In genomic region chr12:113359939-113360748, GRCh38 we compare ENCODE assay signal across 8 cellular contexts. TPM values are rescaled to one million over a fixed set of nuclear protein-coding genes. Genes with fewer than 3 reads are reported as not detected.
A peak's percentile ranks its signal among the peaks of the same experiment; 100 is the strongest.
DNase-seq lines count a peak whose midpoint lies in the region; ATAC-seq and TF ChIP-seq lines count a peak whose summit lies in the region.

No MANE protein-coding gene starts in this region.

- peak; percentile 30 for TF ChIP-seq CTCF in osteocyte (IDR thresholded peaks at IDR 0.05)

- no peaks in the 10 kb centered on the region for H3K27me3 ChIP-seq in CD4-positive, alpha-beta memory T cell (ENCODE audit: insufficient read depth, low read length)
- H3K27me3 ChIP-seq in MG63: no peaks in the 10 kb centered on the region

- CTCF ChIA-PET in CD4-positive, alpha-beta memory T cell (lab: Charles Lee; ENCODE audit: partially characterized antibody): interaction anchor here (1.4 kb wide), 1 partner anchor 65 kb away, joined by 3 read pairs; no protein-coding TSS in a partner anchor

- ATAC-seq in central memory CD8-positive, alpha-beta T cell (replicated peaks; ENCODE audit: extremely low read depth, poor library complexity, severe bottlenecking): no peak
- no peak for ATAC-seq in HG03378 (IDR thresholded peaks at IDR 0.05; ENCODE audit: unreplicated experiment)
- no peak for ATAC-seq in GM21447 (IDR thresholded peaks at IDR 0.05; ENCODE audit: unreplicated experiment)
- ATAC-seq in HG03175 (IDR thresholded peaks at IDR 0.05; ENCODE audit: unreplicated experiment): no peak

- peaks cover 2 to 7% of the 10 kb centered on the region in 2 donors for H3K36me3 Mint-ChIP-seq in CD4-positive, alpha-beta memory T cell
- H3K36me3 Mint-ChIP-seq in central memory CD8-positive, alpha-beta T cell (ENCODE audit: insufficient read depth): peaks cover 6% of the 10 kb centered on the region
- peaks cover 5% of the 10 kb centered on the region for H3K36me3 Mint-ChIP-seq in osteocyte (ENCODE audit: unreplicated experiment)

- H3K27me3 Mint-ChIP-seq in CD4-positive, alpha-beta memory T cell: no peaks in the 10 kb centered on the region
- H3K27me3 Mint-ChIP-seq in central memory CD8-positive, alpha-beta T cell: no peaks in the 10 kb centered on the region
- no peaks in the 10 kb centered on the region for H3K27me3 Mint-ChIP-seq in osteocyte (ENCODE audit: unreplicated experiment)

- no peaks in the 10 kb centered on the region for H3K36me3 ChIP-seq in CD4-positive, alpha-beta memory T cell (ENCODE audit: insufficient read depth, low read length)
- peaks cover 2% of the 10 kb centered on the region; the same call in 1 of the 2 replicates for H3K36me3 ChIP-seq in MG63

- POLR2A ChIA-PET in CD4-positive, alpha-beta memory T cell (lab: Charles Lee; ENCODE audit: partially characterized antibody): no interaction called here

- DNase-seq in CD4-positive, alpha-beta memory T cell: no peak
- DNase-seq in MG63 (peak; percentile 39), osteocyte (ENCODE audit: extremely low spot score, unreplicated experiment) (no peak), SIG-M5 treated with dmso at 0.1 percent for 504 hours (lab: John Stamatoyannopoulos, UW; ENCODE audit: unreplicated experiment) (no peak)
- DNase-seq in central memory CD8-positive, alpha-beta T cell (ENCODE audit: low spot score in 2 of 2): no peak

- H3K27ac ChIP-seq in CD4-positive, alpha-beta memory T cell (ENCODE audit: low read depth, low read length): no peak overlapping the region

- H3K27ac Mint-ChIP-seq in CD4-positive, alpha-beta memory T cell: peak overlapping the region in 5 of 7 donors; percentile 26 to 91 (median 77)
- H3K27ac Mint-ChIP-seq in central memory CD8-positive, alpha-beta T cell (ENCODE audit: low read depth): peak overlapping the region; percentile 82
- no peak overlapping the region for H3K27ac Mint-ChIP-seq in osteocyte (ENCODE audit: unreplicated experiment)

- H3K9me3 Mint-ChIP-seq in CD4-positive, alpha-beta memory T cell: peaks cover 0 to 1% (median 0%) of the 10 kb centered on the region in 8 donors
- no peaks in the 10 kb centered on the region for H3K9me3 Mint-ChIP-seq in central memory CD8-positive, alpha-beta T cell
- H3K9me3 Mint-ChIP-seq in osteocyte (ENCODE audit: unreplicated experiment): no peaks in the 10 kb centered on the region

- peak overlapping the region in 5 of 8 donors; percentile 33 to 87 (median 80) for H3K4me3 Mint-ChIP-seq in CD4-positive, alpha-beta memory T cell
- peak overlapping the region; percentile 90 for H3K4me3 Mint-ChIP-seq in central memory CD8-positive, alpha-beta T cell
- H3K4me3 Mint-ChIP-seq in osteocyte (ENCODE audit: unreplicated experiment): peak overlapping the region; percentile 84

- H3K4me1 ChIP-seq in CD4-positive, alpha-beta memory T cell (ENCODE audit: insufficient read depth, low read length): peaks cover 19% of the 10 kb centered on the region

- no peaks in the 10 kb centered on the region for H3K9me3 ChIP-seq in CD4-positive, alpha-beta memory T cell (ENCODE audit: control insufficient read depth in 1 of 2, low read length in 2 of 2)
- H3K9me3 ChIP-seq in MG63: no peaks in the 10 kb centered on the region

- H3K4me3 ChIP-seq in CD4-positive, alpha-beta memory T cell (ENCODE audit: low read length in 2 of 2): no peak overlapping the region
- H3K4me3 ChIP-seq in MG63: peak overlapping the region; percentile 76

- H3K4me1 Mint-ChIP-seq in CD4-positive, alpha-beta memory T cell: peaks cover 9 to 24% (median 18%) of the 10 kb centered on the region in 4 donors
- H3K4me1 Mint-ChIP-seq in central memory CD8-positive, alpha-beta T cell: peaks cover 14% of the 10 kb centered on the region
- H3K4me1 Mint-ChIP-seq in osteocyte (ENCODE audit: unreplicated experiment): peaks cover 13% of the 10 kb centered on the region

- intact Hi-C loops in CD4-positive, alpha-beta memory T cell (cut with micrococcal nuclease): no loop called here

RNA-seq across cellular contexts. Expression of gene PLBD2, which starts 1.8 kb away (rescaled TPM):
- 10 to 100 TPM; 15.6 to 18.4 TPM for total RNA-seq in CD4-positive, alpha-beta memory T cell
- 10 to 100 TPM in 1 of 2 donors, 1 to 10 TPM in 1; 2.2 to 10.7 TPM for polyA plus RNA-seq in CD4-positive, alpha-beta memory T cell
- total RNA-seq in MG63 (2014; rRNA removed; shearing (Covaris generic); ENCODE audit: low replicate concordance): 5.2 and 6.8 TPM in 2 replicates
- 103 and 109 TPM in 2 replicates for total RNA-seq in osteocyte

RNA-seq across cellular contexts. Expression of gene SLC8B1, which starts 25.2 kb away (rescaled TPM):
- total RNA-seq in CD4-positive, alpha-beta memory T cell: 10 to 100 TPM; 91.2 to 93.5 TPM
- polyA plus RNA-seq in CD4-positive, alpha-beta memory T cell: 10 to 100 TPM; 33.9 to 51.7 TPM
- 8.7 and 11.6 TPM in 2 replicates for total RNA-seq in MG63 (2014; rRNA removed; shearing (Covaris generic); ENCODE audit: low replicate concordance)
- total RNA-seq in osteocyte: 41.0 and 45.6 TPM in 2 replicates

RNA-seq across cellular contexts. Expression of gene SDS, which starts 43.5 kb away (rescaled TPM):
- 1 to 10 TPM; 1.4 to 1.5 TPM for total RNA-seq in CD4-positive, alpha-beta memory T cell
- not detected for polyA plus RNA-seq in CD4-positive, alpha-beta memory T cell
- total RNA-seq in MG63 (2014; rRNA removed; shearing (Covaris generic); ENCODE audit: low replicate concordance): not detected in 2 replicates
- not detected in 2 replicates for total RNA-seq in osteocyte
